ENCODE assay signal across 23 cellular contexts in genomic region chr10:85720931-85721330, GRCh38.
DNase-seq lines count a peak whose midpoint lies in the region; ATAC-seq, FAIRE-seq and TF ChIP-seq lines count a peak whose summit lies in the region.
"Had no signal": no experiment of that assay in that cellular context is flagged by ENCODE, and none has a peak within 500 bp of the region (broad histone marks: within the 10 kb centered on the region; RNA-seq: fewer than 3 reads in every experiment).

No MANE protein-coding gene starts in this region.

- H3K27me3 ChIP-seq in RWPE2 (ENCODE audit: insufficient read depth, poor library complexity, severe bottlenecking) (peaks cover 4% of the 10 kb centered on the region), bronchial epithelial cell (ENCODE audit: control insufficient read depth, insufficient read depth, low read length) (peaks cover 2% of the 10 kb centered on the region), foreskin keratinocyte (no peaks in the 10 kb centered on the region)
- H3K27me3 ChIP-seq: BE2C, BLaER1 had no signal

- DNase-seq in HT1080 (ENCODE audit: low read depth): peak; percentile 13
- no peak for DNase-seq in RWPE2 (ENCODE audit: low spot score)
- DNase-seq in bronchial epithelial cell (ENCODE audit: low read depth): peak; percentile 79
- peak in 1 of 2 donors; percentile 10 for DNase-seq in foreskin keratinocyte
- DNase-seq in cerebellar nuclear complex (lab: John Stamatoyannopoulos, UW): no peak
- DNase-seq: 8988T; ACHN; BE2C; C1 segment of cervical spinal cord; Caco-2; Calu3; CD4-positive, alpha-beta T cell; CD8-positive, alpha-beta T cell; DMS79 treated with DMSO at 0.1 percent for 48 hours; GF-D8 had no signal

- H3K27ac Mint-ChIP-seq in activated T-helper 17 cell treated with anti-CD3 and anti-CD28 coated beads, Interleukin-2, amount 50 U/mL, for 72 hours: no peak overlapping the region
- H3K27ac Mint-ChIP-seq: CD14-positive monocyte; CD4-positive, alpha-beta T cell; CD8-positive, alpha-beta T cell had no signal

- no peaks in the 10 kb centered on the region for H3K36me3 ChIP-seq in RWPE2 (ENCODE audit: low read depth)
- no peaks in the 10 kb centered on the region for H3K36me3 ChIP-seq in bronchial epithelial cell (ENCODE audit: control insufficient read depth, insufficient read depth, low read length)
- H3K36me3 ChIP-seq: BE2C, BLaER1 had no signal

- H3K4me3 Mint-ChIP-seq in activated T-helper 17 cell treated with anti-CD3 and anti-CD28 coated beads, Interleukin-2, amount 50 U/mL, for 72 hours: no peak overlapping the region
- H3K4me3 Mint-ChIP-seq: CD14-positive monocyte; CD4-positive, alpha-beta T cell; CD8-positive, alpha-beta T cell had no signal

- no peak for TF ChIP-seq CTCF in RWPE2 (IDR thresholded peaks at IDR 0.05; ENCODE audit: poor library complexity, severe bottlenecking)
- no peak for TF ChIP-seq CTCF in bronchial epithelial cell (IDR thresholded peaks at IDR 0.05; ENCODE audit: insufficient read depth, low read length, severe bottlenecking)
- no peak for TF ChIP-seq CTCF in foreskin keratinocyte (conservative IDR thresholded peaks at IDR 0.05)

- H3K4me3 ChIP-seq in RWPE2 (ENCODE audit: severe bottlenecking) (no peak overlapping the region), bronchial epithelial cell (ENCODE audit: low read depth, low read length) (no peak overlapping the region)
- H3K4me3 ChIP-seq: BLaER1 had no signal

- H3K4me1 Mint-ChIP-seq in activated T-helper 17 cell treated with anti-CD3 and anti-CD28 coated beads, Interleukin-2, amount 50 U/mL, for 72 hours: no peaks in the 10 kb centered on the region
- H3K4me1 Mint-ChIP-seq: CD14-positive monocyte had no signal

- H3K9me3 ChIP-seq in RWPE2 (ENCODE audit: severe bottlenecking): no peaks in the 10 kb centered on the region
- H3K9me3 ChIP-seq: BE2C, BLaER1, Caco-2 had no signal

- H3K27ac ChIP-seq in RWPE2 (ENCODE audit: poor library complexity, severe bottlenecking) (no peak overlapping the region), foreskin keratinocyte (no peak overlapping the region)
- H3K27ac ChIP-seq: BLaER1 had no signal

- ATAC-seq in RWPE2 (ENCODE audit: low read depth): peak; percentile 58; the same call in 2 of the 3 replicates
- peak; percentile 19 for ATAC-seq in foreskin keratinocyte
- ATAC-seq in activated T-helper 17 cell treated with anti-CD3 and anti-CD28 coated beads, Interleukin-2, amount 50 U/mL, for 72 hours (replicated peaks): no peak
- ATAC-seq in GM18868 (IDR thresholded peaks at IDR 0.05; ENCODE audit: unreplicated experiment): no peak
- ATAC-seq: CD8-positive, alpha-beta T cell had no signal

- no peak for FAIRE-seq in bronchial epithelial cell (lab: Jason Lieb, UNC)
- FAIRE-seq: A204.1, D721Med, G401.6, GM12891 had no signal

- no peaks in the 10 kb centered on the region for H3K36me3 Mint-ChIP-seq in activated T-helper 17 cell treated with anti-CD3 and anti-CD28 coated beads, Interleukin-2, amount 50 U/mL, for 72 hours (ENCODE audit: low read depth)
- H3K36me3 Mint-ChIP-seq: CD14-positive monocyte; CD8-positive, alpha-beta T cell had no signal

- H3K4me1 ChIP-seq in RWPE2 (ENCODE audit: insufficient read depth, poor library complexity, severe bottlenecking): no peaks in the 10 kb centered on the region
- H3K4me1 ChIP-seq in foreskin keratinocyte: no peaks in the 10 kb centered on the region
- H3K4me1 ChIP-seq: BE2C, BLaER1, Caco-2 had no signal

- H3K27me3 Mint-ChIP-seq in activated T-helper 17 cell treated with anti-CD3 and anti-CD28 coated beads, Interleukin-2, amount 50 U/mL, for 72 hours: peaks cover 8% of the 10 kb centered on the region
- H3K27me3 Mint-ChIP-seq: CD4-positive, alpha-beta T cell had no signal

- H3K9me3 Mint-ChIP-seq in activated T-helper 17 cell treated with anti-CD3 and anti-CD28 coated beads, Interleukin-2, amount 50 U/mL, for 72 hours: no peaks in the 10 kb centered on the region
- H3K9me3 Mint-ChIP-seq: CD4-positive, alpha-beta T cell; CD8-positive, alpha-beta T cell had no signal

Comparison
In these comparisons a context has a peak if more than half of its experiments do, and no peak if none do; other contexts are left out.
1. DNase-seq: peak in HT1080 (single experiment) and bronchial epithelial cell (single experiment); none in RWPE2 (single experiment) and cerebellar nuclear complex (0 of 2).
2. ATAC-seq: peak in RWPE2 (single experiment) and foreskin keratinocyte (single experiment); none in activated T-helper 17 cell treated with anti-CD3 and anti-CD28 coated beads, Interleukin-2, amount 50 U/mL, for 72 hours (single experiment) and GM18868 (single experiment).